8 cellular contexts compared by ENCODE assay signal in genomic region chr17:68172461-68172954, GRCh38.
DNase-seq lines count a peak whose midpoint lies in the region; ATAC-seq and TF ChIP-seq lines count a peak whose summit lies in the region.

No MANE protein-coding gene starts in this region.

- DNase-seq in A673 (ENCODE audit: low spot score), result peak; percentile 75
- DNase-seq in GM13977 (ENCODE audit: low spot score), result no peak
- DNase-seq in Kasumi-1 (lab: John Stamatoyannopoulos, UW), result peak; percentile 80 to 81
- peak; percentile 87 for DNase-seq in SK-MEL-5 (ENCODE audit: low read depth, low spot score)
- DNase-seq in activated naive CD4-positive, alpha-beta T cell (lab: John Stamatoyannopoulos, UW), result peak in 3 of 4 experiments; percentile 48 to 67 (median 59)
- DNase-seq in head of caudate nucleus, result peak; percentile 21 to 91 (median 76)
- peak; percentile 7 for DNase-seq in pulmonary artery endothelial cell (ENCODE audit: low read depth, low spot score)

- CTCF ChIA-PET in A673 (lab: Charles Lee), result interaction anchor here (1.3 kb wide), 1 partner anchor 1222 kb away, joined by 3 read pairs; no protein-coding TSS in a partner anchor

- H3K27ac ChIP-seq in A673 (ENCODE audit: low read depth, low read length, poor library complexity, severe bottlenecking), result no peak overlapping the region

- no peak for ATAC-seq in HG02852 (IDR thresholded peaks at IDR 0.05; ENCODE audit: unreplicated experiment)

- no peaks in the 10 kb centered on the region for H3K36me3 ChIP-seq in A673 (ENCODE audit: insufficient read depth, low read length, poor library complexity, severe bottlenecking)

- no peaks in the 10 kb centered on the region for H3K9me3 ChIP-seq in A673 (ENCODE audit: low read depth, low read length, poor library complexity, severe bottlenecking)

- POLR2A ChIA-PET in A673 (lab: Charles Lee; ENCODE audit: low non-redundant PET), result interaction anchor here (0.6 kb wide), 1 partner anchor 35 kb away, joined by 5 read pairs; no protein-coding TSS in a partner anchor

- in situ Hi-C loops in GM13977 (cut with MboI; ENCODE audit: low pct_unique_long_range_greater_than_20kb, low sequenced_read_pairs, unreplicated experiment), result loop anchor here (25.0 kb wide), 1 partner anchor 290 kb away; the partner anchor contains the start of gene WIPI1
- in situ Hi-C loops in SK-MEL-5 (cut with HindIII; ENCODE audit: low pct_unique_long_range_greater_than_20kb, low sequenced_read_pairs), result no loop called here

- no peaks in the 10 kb centered on the region for H3K4me1 ChIP-seq in A673 (ENCODE audit: insufficient read depth, low read length, poor library complexity, severe bottlenecking)

- no TSS peak for BruUV-seq in A673 (replicated peaks; lab: Mats Ljungman, UMichigan)

- TF ChIP-seq CTCF in A673 (conservative IDR thresholded peaks at IDR 0.05; ENCODE audit: low read depth, low read length) (peak; percentile 93), GM13977 (IDR thresholded peaks at IDR 0.05; ENCODE audit: extremely low read depth, insufficient read depth, missing control alignments) (peak; percentile 97)

- no peak overlapping the region for H3K4me3 ChIP-seq in A673 (ENCODE audit: low read depth, low read length, poor library complexity, severe bottlenecking)

- intact Hi-C loops in A673 (cut with micrococcal nuclease; ENCODE audit: unreplicated experiment) (loop anchor here (2.0 to 10.0 kb wide), 2 partner anchors 290 to 582 kb away; no protein-coding TSS in a partner anchor), head of caudate nucleus (cut with DNase I) (loop anchor here (10.0 kb wide), 1 partner anchor 292 kb away; no protein-coding TSS in a partner anchor)

- no peaks in the 10 kb centered on the region for H3K27me3 ChIP-seq in A673 (replicated peaks; ENCODE audit: insufficient read depth, low read depth, low read length, poor library complexity)
